Comparison of ENCODE assay signal across 18 cellular contexts in genomic region chr2:46259782-46260178, GRCh38.
"Had no signal": no experiment of that assay in that cellular context is flagged by ENCODE, and none has a peak within 500 bp of the region (broad histone marks: within the 10 kb centered on the region; RNA-seq: fewer than 3 reads in every experiment).

No MANE protein-coding gene starts in this region.

- H3K4me3 ChIP-seq: suprapubic skin had no signal

- H3K36me3 Mint-ChIP-seq: brain; natural killer cell treated with Interleukin-12 subunit alpha and Interleukin-12 subunit beta and Interleukin-15 and Interleukin-18, amount 100 ng/mL, for 72 hours had no signal

- H3K4me1 ChIP-seq: parathyroid adenoma had no signal

- DNase-seq: activated CD4-positive, alpha-beta T cell treated with anti-CD3 and anti-CD28 coated beads, Interleukin-2, amount 50 U/mL, for 1 hour; activated CD4-positive, CD25-positive, alpha-beta regulatory T cell treated with anti-CD3 and anti-CD28 coated beads, Interleukin-2, amount 50 U/mL, for 72 hours; activated CD8-positive, alpha-beta memory T cell treated with anti-CD3 and anti-CD28 coated beads, Interleukin-2, amount 50 U/mL, for 4 hours; activated naive CD4-positive, alpha-beta T cell treated with anti-CD3 and anti-CD28 coated beads for 36 hours; activated T-cell treated with anti-CD3 and anti-CD28 coated beads, Interleukin-2, amount 50 U/mL, for 4 hours; anterior cingulate cortex; central memory CD4-positive, alpha-beta T cell; endodermal cell; head of caudate nucleus; stimulated activated CD4-positive, alpha-beta T cell treated with anti-CD3 and anti-CD28 coated beads, Interleukin-2, amount 100 ng/mL, for 24 hours; stimulated activated naive CD8-positive, alpha-beta T cell treated with anti-CD3 and anti-CD28 coated beads, Interleukin-15, Interleukin-2, amounts not matched to agents 100 U/mL and 50 U/mL, for 24 hours; T1000; trophoblast cell had no signal

- H3K27ac ChIP-seq: parathyroid adenoma, suprapubic skin, VCaP had no signal

- H3K4me3 Mint-ChIP-seq: activated naive CD4-positive, alpha-beta T cell treated with anti-CD3 and anti-CD28 coated beads for 36 hours; activated T-cell treated with anti-CD3 and anti-CD28 coated beads, Interleukin-2, amount 50 U/mL, for 4 hours; brain; endodermal cell; natural killer cell treated with Interleukin-12 subunit alpha and Interleukin-12 subunit beta and Interleukin-15 and Interleukin-18, amount 100 ng/mL, for 72 hours had no signal

- H3K27me3 ChIP-seq: suprapubic skin had no signal

- ATAC-seq: activated T-cell treated with anti-CD3 and anti-CD28 coated beads, Interleukin-2, amount 50 U/mL, for 4 hours; natural killer cell treated with Interleukin-12 subunit alpha and Interleukin-12 subunit beta and Interleukin-15 and Interleukin-18, amount 100 ng/mL, for 72 hours; stimulated activated naive CD8-positive, alpha-beta T cell treated with anti-CD3 and anti-CD28 coated beads, Interleukin-15, Interleukin-2, amounts not matched to agents 100 U/mL and 50 U/mL, for 24 hours had no signal

- H3K9ac ChIP-seq: parathyroid adenoma had no signal

- H3K9me3 ChIP-seq: suprapubic skin had no signal

- H3K27ac Mint-ChIP-seq: activated naive CD4-positive, alpha-beta T cell treated with anti-CD3 and anti-CD28 coated beads for 36 hours; brain; endodermal cell had no signal

- H3K4me1 Mint-ChIP-seq: brain had no signal

- H3K36me3 ChIP-seq: suprapubic skin had no signal

- H3K9me3 Mint-ChIP-seq: activated naive CD4-positive, alpha-beta T cell treated with anti-CD3 and anti-CD28 coated beads for 36 hours; activated T-cell treated with anti-CD3 and anti-CD28 coated beads, Interleukin-2, amount 50 U/mL, for 4 hours; brain; endodermal cell; natural killer cell treated with Interleukin-12 subunit alpha and Interleukin-12 subunit beta and Interleukin-15 and Interleukin-18, amount 100 ng/mL, for 72 hours had no signal
